ENCODE assay signal across 23 cellular contexts in genomic region chr11:45155058-45155551, GRCh38. TPM values are rescaled to one million over a fixed set of nuclear protein-coding genes. Genes with fewer than 3 reads are reported as not detected.
DNase-seq lines count a peak whose midpoint lies in the region; ATAC-seq, FAIRE-seq and TF ChIP-seq lines count a peak whose summit lies in the region.
"Had no signal": no experiment of that assay in that cellular context is flagged by ENCODE, and none has a peak within 500 bp of the region (broad histone marks: within the 10 kb centered on the region; RNA-seq: fewer than 3 reads in every experiment).

No MANE protein-coding gene starts in this region.

- TF ChIP-seq POLR2A in K562 (conservative IDR thresholded peaks at IDR 0.05) = no peak

- TF ChIP-seq RAD21 in K562 (CRISPR knock-in tag; conservative IDR thresholded peaks at IDR 0.05 in 1 of 2, IDR thresholded peaks at IDR 0.05 in 1 of 2) = no peak

- FAIRE-seq in K562 (lab: Jason Lieb, UNC) = no peak

- H3K9me3 ChIP-seq in K562 (replicated peaks; ENCODE audit: control insufficient read depth, insufficient read depth, low read depth, low read length) = no peaks in the 10 kb centered on the region
- H3K9me3 ChIP-seq in right cardiac atrium (ENCODE audit: control insufficient read depth, low read length) = no peaks in the 10 kb centered on the region
- H3K9me3 ChIP-seq: upper lobe of left lung had no signal

- ATAC-seq in K562 (peak; percentile 37; the same call in 1 of the 3 replicates), right cardiac atrium (peak; percentile 67 to 77), sciatic nerve (peak; percentile 35), HG03439 (IDR thresholded peaks at IDR 0.05; ENCODE audit: unreplicated experiment) (no peak), GM19324 (IDR thresholded peaks at IDR 0.05; ENCODE audit: low FRiP score, unreplicated experiment) (no peak)
- ATAC-seq: activated CD8-positive, alpha-beta T cell treated with anti-CD3 and anti-CD28 coated beads, Interleukin-2, amount 10 ng/mL, durations not matched to agents 7 days and 5 days; CD8-positive, alpha-beta T cell; HCT116; naive thymus-derived CD8-positive, alpha-beta T cell; stimulated activated memory B cell treated with anti-CD40 and anti-IgM and Interleukin-4, amounts not matched to agents 10 μg/mL and 1 μg/mL and 100 μg/mL, for 72 hours had no signal

- H3K79me2 ChIP-seq in K562 (ENCODE audit: control insufficient read depth, insufficient read depth, low read length) = no peaks in the 10 kb centered on the region

- no peaks in the 10 kb centered on the region for H3K36me3 ChIP-seq in K562 (ENCODE audit: control insufficient read depth, insufficient read depth, low read length)
- H3K36me3 ChIP-seq: brain microvascular endothelial cell, upper lobe of left lung had no signal

- intact Hi-C loops in K562 (cut with micrococcal nuclease) = no loop called here
- intact Hi-C loops in right cardiac atrium (cut with DNase I) = no loop called here
- intact Hi-C loops in sciatic nerve (cut with DNase I) = no loop called here

- H4K20me1 ChIP-seq in K562 (replicated peaks; ENCODE audit: control insufficient read depth, insufficient read depth, low read length) = no peaks in the 10 kb centered on the region

- in situ Hi-C loops in K562 (cut with MboI) = no loop called here

- DNase-seq in 8988T (peak; percentile 17), K562 (ENCODE audit: extremely low read depth in 1 of 4, low spot score in 3 of 4) (no peak), right cardiac atrium (peak; percentile 74 to 90 (median 86)), sciatic nerve (ENCODE audit: low spot score) (no peak), T-helper 9 cell (no peak), H4 (ENCODE audit: low spot score) (no peak)
- DNase-seq: activated CD8-positive, alpha-beta T cell treated with anti-CD3 and anti-CD28 coated beads, Interleukin-2, amount 10 ng/mL, durations not matched to agents 7 days and 5 days; activated naive CD8-positive, alpha-beta T cell treated with anti-CD3 and anti-CD28 coated beads for 36 hours; brain microvascular endothelial cell; DND-41; naive thymus-derived CD8-positive, alpha-beta T cell; NCI-H1105; NCI-H2107; NCI-H526; SHP77 treated with DMSO at 0.1 percent for 48 hours; stimulated activated CD4-positive, alpha-beta T cell treated with anti-CD3 and anti-CD28 coated beads, Interleukin-15, amount 100 ng/mL, for 24 hours had no signal

- no peaks in the 10 kb centered on the region for H3K9me1 ChIP-seq in K562 (ENCODE audit: control insufficient read depth, insufficient read depth, low read length)

- no peak overlapping the region for H3K4me2 ChIP-seq in K562 (ENCODE audit: insufficient read depth, low read length)

- H3K4me1 ChIP-seq in K562 (replicated peaks in 1 of 2; ENCODE audit: control insufficient read depth in 2 of 2, insufficient read depth in 2 of 2, low read length in 2 of 2) = peaks cover 0 to 10% of the 10 kb centered on the region in 2 experiments; a peak in 2 of 5 replicates
- H3K4me1 ChIP-seq in right cardiac atrium (ENCODE audit: control insufficient read depth, insufficient read depth, low read length) = peaks cover 23% of the 10 kb centered on the region

- TF ChIP-seq EP300 in K562 (IDR thresholded peaks at IDR 0.05; ENCODE audit: low read length) = no peak

- no peak overlapping the region for H2AFZ ChIP-seq in K562 (ENCODE audit: low read depth, low read length)

- H3K9ac ChIP-seq in K562 (ENCODE audit: insufficient read depth in 1 of 2, low read depth in 2 of 2, low read length in 2 of 2) = peak overlapping the region in 1 of 2 experiments; percentile 52; a peak in 1 of 4 replicates

- WGBS in K562 (ENCODE audit: insufficient coverage, low coverage, missing lambda C conversion rate) = 2% methylated on average over 11 of the region's 11 CpGs
- 48% methylated on average over 11 of the region's 11 CpGs for WGBS in right cardiac atrium

- H3K4me3 ChIP-seq in K562 (no peak overlapping the region), right cardiac atrium (ENCODE audit: low read length) (no peak overlapping the region)
- H3K4me3 ChIP-seq: upper lobe of left lung had no signal

- CTCF ChIA-PET in K562 (lab: Yijun Ruan, JAX; ENCODE audit: low intra/inter-chr PET ratio) = no interaction called here

- H3K27ac ChIP-seq in K562 (ENCODE audit: extremely low read depth, low read depth, low read length) = no peak overlapping the region
- H3K27ac ChIP-seq in right cardiac atrium (ENCODE audit: low read length) = peak overlapping the region; percentile 10
- H3K27ac ChIP-seq: brain microvascular endothelial cell had no signal

- TF ChIP-seq CTCF in K562 (IDR thresholded peaks at IDR 0.05 in 2 of 3, conservative IDR thresholded peaks at IDR 0.05 in 1 of 3; ENCODE audit: insufficient read depth in 2 of 3, low read depth in 1 of 3, low read length in 3 of 3) = no peak

- POLR2A ChIA-PET in K562 (lab: Yijun Ruan, JAX) = interaction anchor here (0.7 to 2.0 kb wide), 3 partner anchors 9 to 200 kb away, joined by 3 to 4 read pairs (median 4); no protein-coding TSS in a partner anchor

- peaks cover 3 to 70% of the 10 kb centered on the region in 2 experiments; a peak in 3 of 5 replicates for H3K27me3 ChIP-seq in K562 (ENCODE audit: control insufficient read depth in 2 of 2, insufficient read depth in 2 of 2, low read length in 2 of 2)
- H3K27me3 ChIP-seq in right cardiac atrium (ENCODE audit: control insufficient read depth, insufficient read depth) = no peaks in the 10 kb centered on the region
- H3K27me3 ChIP-seq: brain microvascular endothelial cell, dorsolateral prefrontal cortex, upper lobe of left lung had no signal

- BruUV-seq in K562 (replicated peaks; lab: Mats Ljungman, UMichigan) = no TSS peak

TF ChIP-seq in K562, 482 proteins besides CTCF, POLR2A, EP300 and RAD21 (continues in another document):
- TF ChIP-seq TCF7 (IDR thresholded peaks at IDR 0.05; ENCODE audit: borderline replicate concordance) = no peak
- no peak for TF ChIP-seq ZZZ3 (IDR thresholded peaks at IDR 0.05)
- no peak for TF ChIP-seq TCF3 (CRISPR knock-in tag; IDR thresholded peaks at IDR 0.05)
- no peak for TF ChIP-seq GATAD2B (IDR thresholded peaks at IDR 0.05; ENCODE audit: borderline replicate concordance)
- no peak for TF ChIP-seq ELF4 (CRISPR knock-in tag; IDR thresholded peaks at IDR 0.05)
- TF ChIP-seq AFF4 (CRISPR knock-in tag; IDR thresholded peaks at IDR 0.05) = no peak
- TF ChIP-seq ZSCAN29 (IDR thresholded peaks at IDR 0.05) = no peak
- no peak for TF ChIP-seq NFYB (IDR thresholded peaks at IDR 0.05; ENCODE audit: extremely low read depth, insufficient read length)
- TF ChIP-seq HSF4 (CRISPR knock-in tag; IDR thresholded peaks at IDR 0.05; ENCODE audit: borderline replicate concordance) = no peak
- no peak for TF ChIP-seq IFI16 (CRISPR knock-in tag; IDR thresholded peaks at IDR 0.05)
- TF ChIP-seq KLF1 (tag; IDR thresholded peaks at IDR 0.05) = no peak
- TF ChIP-seq NR2C2 (CRISPR knock-in tag; IDR thresholded peaks at IDR 0.05) = no peak
- no peak for TF ChIP-seq NR2C2 (tag; IDR thresholded peaks at IDR 0.05)
- no peak for TF ChIP-seq SOX6 (IDR thresholded peaks at IDR 0.05)
- TF ChIP-seq CHCHD3 (CRISPR knock-in tag; IDR thresholded peaks at IDR 0.05) = no peak

RNA-seq across cellular contexts. Expression of gene PRDM11, which starts 8.7 kb away (rescaled TPM):
- total RNA-seq in K562 (2011; cell fraction: chromatin; rRNA removed; ENCODE audit: low replicate concordance) = 0.37 and 0.69 TPM in 2 replicates
- 0.39 and 0.67 TPM in 2 replicates for total RNA-seq in K562 (2011; cell fraction: nucleolus; rRNA removed)
- 0.88 and 1.1 TPM in 2 replicates for total RNA-seq in K562 (2011; cell fraction: nucleoplasm; rRNA removed)
- total RNA-seq in K562 (2014; rRNA removed) (0.14 and 0.41 TPM in 2 replicates), K562 (2014; rRNA removed; fragmentation: Illumina TruSeq; extraction: Trizol) (0.13 and 0.22 TPM in 2 replicates), K562 (2015; rRNA removed; fragmentation: Illumina TruSeq; extraction: Trizol) (0.36 and 0.53 TPM in 2 replicates), K562 (2021) (0.78 and 1.1 TPM in 2 replicates), right cardiac atrium (10 to 100 TPM; 27.5 to 33.9 (median 29.9) TPM), sciatic nerve (21.6 TPM)
- polyA plus RNA-seq in K562 (2011; rRNA removed) (0.29 and 0.50 TPM in 2 replicates), K562 (2014; fragmentation: Illumina TruSeq; extraction: Trizol) (0.57 and 0.74 TPM in 2 replicates), K562 (2014; fragmentation: Nextera tagmentation; extraction: Ambion mirVana) (under 1 TPM; 0.01 to 0.03 TPM), K562 (2014; rRNA removed) (0.23 and 0.38 TPM in 2 replicates), right cardiac atrium (9.5 TPM)
- polyA plus RNA-seq in K562 (2011; cell fraction: cytosol; rRNA removed) = 0.32 and 0.70 TPM in 2 replicates
- 0.93 and 1.3 TPM in 2 replicates for polyA plus RNA-seq in K562 (2011; cell fraction: nucleus; rRNA removed)
- polyA plus RNA-seq in K562 (2012) = 0.55 and 0.82 TPM in 2 replicates
- 0.39 and 0.81 TPM in 2 replicates for polyA minus RNA-seq in K562 (2011; rRNA and poly(A)+ RNA removed)
- 0.48 and 1.5 TPM in 2 replicates for polyA minus RNA-seq in K562 (2011; cell fraction: cytosol; rRNA and poly(A)+ RNA removed)
- polyA minus RNA-seq in K562 (2011; cell fraction: nucleus; rRNA and poly(A)+ RNA removed) = 0.40 and 1.00 TPM in 2 replicates
- 6.7 and 13.1 TPM in 2 replicates for total RNA-seq in H4 (2014; rRNA removed; shearing (Covaris generic))

Comparison
In these comparisons a context has a peak if more than half of its experiments do, and no peak if none do; other contexts are left out.
1. DNase-seq: peak in 8988T (single experiment) and right cardiac atrium (3 of 3); none in K562 (0 of 4), sciatic nerve (single experiment), T-helper 9 cell (single experiment) and H4 (single experiment).
2. ATAC-seq: peak in K562 (single experiment), right cardiac atrium (2 of 2) and sciatic nerve (single experiment); none in HG03439 (single experiment) and GM19324 (single experiment).